2 cellular contexts compared by ENCODE assay signal in the genomic region with DNA sequence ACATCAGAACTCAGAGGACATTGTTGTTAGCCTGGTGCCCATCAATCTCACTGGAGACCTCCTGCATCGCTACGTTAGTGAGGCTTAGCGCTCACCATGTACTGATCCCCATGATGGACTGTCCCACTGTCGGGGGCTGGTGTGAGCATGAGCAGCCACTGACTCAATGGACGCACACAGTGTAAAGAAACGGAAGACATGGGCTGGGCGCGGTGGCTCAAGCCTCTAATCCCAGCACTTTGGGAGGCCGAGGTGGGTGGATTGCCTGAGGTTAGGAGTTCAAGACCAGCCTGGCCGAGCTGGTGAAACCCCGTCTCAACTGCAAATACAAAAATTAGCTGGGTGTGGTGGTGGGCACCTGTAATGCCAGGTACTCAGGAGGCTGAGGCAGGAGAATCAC.
A peak's percentile ranks its signal among the peaks of the same experiment; 100 is the strongest.
TF ChIP-seq lines count a peak whose summit lies in the region.

No MANE protein-coding gene starts in this region.

TF ChIP-seq in GM12878, 131 proteins besides CTCF, POLR2A, EP300 and RAD21:
- TF ChIP-seq NFYA (IDR thresholded peaks at IDR 0.05; ENCODE audit: borderline replicate concordance, low read depth, low read length) (no peak), BRCA1 (IDR thresholded peaks at IDR 0.05; ENCODE audit: low read depth, low read length) (no peak)
- TF ChIP-seq, protein P1, sequence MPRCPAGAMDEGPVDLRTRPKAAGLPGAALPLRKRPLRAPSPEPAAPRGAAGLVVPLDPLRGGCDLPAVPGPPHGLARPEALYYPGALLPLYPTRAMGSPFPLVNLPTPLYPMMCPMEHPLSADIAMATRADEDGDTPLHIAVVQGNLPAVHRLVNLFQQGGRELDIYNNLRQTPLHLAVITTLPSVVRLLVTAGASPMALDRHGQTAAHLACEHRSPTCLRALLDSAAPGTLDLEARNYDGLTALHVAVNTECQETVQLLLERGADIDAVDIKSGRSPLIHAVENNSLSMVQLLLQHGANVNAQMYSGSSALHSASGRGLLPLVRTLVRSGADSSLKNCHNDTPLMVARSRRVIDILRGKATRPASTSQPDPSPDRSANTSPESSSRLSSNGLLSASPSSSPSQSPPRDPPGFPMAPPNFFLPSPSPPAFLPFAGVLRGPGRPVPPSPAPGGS (IDR thresholded peaks at IDR 0.05; ENCODE audit: borderline replicate concordance, insufficient read depth, low read depth, low read length, poor library complexity, severe bottlenecking): peak; percentile 8
TF ChIP-seq in GM12878: peak in this region for 1.

TF ChIP-seq in H1, 55 proteins besides CTCF, POLR2A, EP300 and RAD21:
- no peak for TF ChIP-seq BCL11A (IDR thresholded peaks at IDR 0.05; ENCODE audit: low read depth in 2 of 2, low read length in 2 of 2)
- no peak for TF ChIP-seq RBBP5 (IDR thresholded peaks at IDR 0.05; ENCODE audit: borderline replicate concordance, low read depth, low read length)
- no peak for TF ChIP-seq ASH2L (IDR thresholded peaks at IDR 0.05; ENCODE audit: low read length)
